8 cellular contexts compared by ENCODE assay signal in genomic region chr16:89827383-89828198, GRCh38. TPM values are rescaled to one million over a fixed set of nuclear protein-coding genes. Genes with fewer than 3 reads are reported as not detected.
DNase-seq lines count a peak whose midpoint lies in the region; ATAC-seq, FAIRE-seq and TF ChIP-seq lines count a peak whose summit lies in the region.

No MANE protein-coding gene starts in this region.

- POLR2A ChIA-PET in activated CD4-positive, alpha-beta memory T cell treated with anti-CD3 and anti-CD28 coated beads for 36 hours (lab: Charles Lee): interaction anchor here (1.0 kb wide), 1 partner anchor 10 kb away, joined by 3 read pairs; no protein-coding TSS in a partner anchor

- no peak overlapping the region for H3K27ac Mint-ChIP-seq in activated CD4-positive, alpha-beta memory T cell treated with anti-CD3 and anti-CD28 coated beads for 36 hours

- no peaks in the 10 kb centered on the region for H3K9me3 ChIP-seq in HAP-1

- ATAC-seq in omental fat pad (ENCODE audit: low FRiP score): peak; percentile 5

- FAIRE-seq in GM19239 (lab: Jason Lieb, UNC): no peak

- peaks cover 25% of the 10 kb centered on the region for H3K27me3 Mint-ChIP-seq in activated CD4-positive, alpha-beta memory T cell treated with anti-CD3 and anti-CD28 coated beads for 36 hours

- TF ChIP-seq CTCF in omental fat pad (IDR thresholded peaks at IDR 0.05): no peak

- intact Hi-C loops in activated CD4-positive, alpha-beta memory T cell treated with anti-CD3 and anti-CD28 coated beads for 36 hours (cut with micrococcal nuclease): no loop called here

- peak overlapping the region; percentile 49 for H3K4me3 Mint-ChIP-seq in activated CD4-positive, alpha-beta memory T cell treated with anti-CD3 and anti-CD28 coated beads for 36 hours

- DNase-seq in AG08396 (ENCODE audit: low spot score) (peak; percentile 72), HAP-1 (ENCODE audit: low spot score in 2 of 2) (peak; percentile 12 to 65), foreskin melanocyte (peak; percentile 57), omental fat pad (ENCODE audit: low spot score) (no peak), UCSD-AML1 (lab: John Stamatoyannopoulos, UW; ENCODE audit: unreplicated experiment) (no peak), GM19239 (ENCODE audit: insufficient read length, low spot score) (no peak), mesenteric fat pad (ENCODE audit: low spot score) (no peak)
- DNase-seq in activated CD4-positive, alpha-beta memory T cell treated with anti-CD3 and anti-CD28 coated beads for 36 hours: peak; percentile 11

- CTCF ChIA-PET in activated CD4-positive, alpha-beta memory T cell treated with anti-CD3 and anti-CD28 coated beads for 36 hours (lab: Charles Lee): interaction anchor here (1.1 to 2.8 kb wide), 3 partner anchors 10 to 83 kb away, joined by 3 to 8 read pairs (median 3); no protein-coding TSS in a partner anchor

- no peaks in the 10 kb centered on the region for H3K36me3 Mint-ChIP-seq in activated CD4-positive, alpha-beta memory T cell treated with anti-CD3 and anti-CD28 coated beads for 36 hours

- no peaks in the 10 kb centered on the region for H3K9me3 Mint-ChIP-seq in activated CD4-positive, alpha-beta memory T cell treated with anti-CD3 and anti-CD28 coated beads for 36 hours

- H3K36me3 ChIP-seq in HAP-1 (replicated peaks): no peaks in the 10 kb centered on the region

- H3K27me3 ChIP-seq in HAP-1 (ENCODE audit: low read depth): no peaks in the 10 kb centered on the region

- peaks cover 5% of the 10 kb centered on the region for H3K4me1 Mint-ChIP-seq in activated CD4-positive, alpha-beta memory T cell treated with anti-CD3 and anti-CD28 coated beads for 36 hours (ENCODE audit: low read depth)

- in situ Hi-C loops in HAP-1 (cut with MboI; ENCODE audit: low sequenced_read_pairs): no loop called here

- peaks cover 7% of the 10 kb centered on the region; the same call in 1 of the 2 replicates for H3K4me1 ChIP-seq in HAP-1

- H3K4me3 ChIP-seq in HAP-1: peak overlapping the region; percentile 44

RNA-seq across cellular contexts. Expression of gene SPIRE2, which starts 0.7 kb away (rescaled TPM):
- total RNA-seq in activated CD4-positive, alpha-beta memory T cell treated with anti-CD3 and anti-CD28 coated beads for 36 hours: 1 to 10 TPM in 1 of 2 experiments, under 1 TPM in 1; 0.63 to 1.4 TPM
- total RNA-seq in omental fat pad: 1 to 10 TPM; 2.4 to 4.8 (median 3.2) TPM
- total RNA-seq in mesenteric fat pad: 1.7 TPM

RNA-seq across cellular contexts. Expression of gene FANCA, which starts 11.1 kb away (rescaled TPM):
- total RNA-seq in activated CD4-positive, alpha-beta memory T cell treated with anti-CD3 and anti-CD28 coated beads for 36 hours: 100 to 1,000 TPM in 1 of 2 experiments, 10 to 100 TPM in 1; 99.4 to 103 TPM
- 1 to 10 TPM; 2.9 to 4.4 (median 3.8) TPM for total RNA-seq in omental fat pad
- 1.5 TPM for total RNA-seq in mesenteric fat pad

RNA-seq across cellular contexts. Expression of gene TCF25, which starts 45.8 kb away (rescaled TPM):
- total RNA-seq in activated CD4-positive, alpha-beta memory T cell treated with anti-CD3 and anti-CD28 coated beads for 36 hours: 100 to 1,000 TPM; 139 to 147 TPM
- 100 to 1,000 TPM; 123 to 202 (median 160) TPM for total RNA-seq in omental fat pad
- 156 TPM for total RNA-seq in mesenteric fat pad

Comparison
In these comparisons a context has a peak if more than half of its experiments do, and no peak if none do; other contexts are left out.
1. DNase-seq: peak in AG08396 (single experiment), HAP-1 (2 of 2), activated CD4-positive, alpha-beta memory T cell treated with anti-CD3 and anti-CD28 coated beads for 36 hours (single experiment) and foreskin melanocyte (single experiment); none in omental fat pad (single experiment), UCSD-AML1 (single experiment), GM19239 (single experiment) and mesenteric fat pad (single experiment).
2. RNA of gene FANCA, which starts 11.1 kb away (total RNA-seq): 99.4 to 103 TPM in activated CD4-positive, alpha-beta memory T cell treated with anti-CD3 and anti-CD28 coated beads for 36 hours; 2.9 to 4.4 TPM in omental fat pad and 1.5 TPM in mesenteric fat pad (single experiment); every median in the first group is over 10 times any median in the second.